Comparison of ENCODE assay signal across 28 cellular contexts in the genomic region with DNA sequence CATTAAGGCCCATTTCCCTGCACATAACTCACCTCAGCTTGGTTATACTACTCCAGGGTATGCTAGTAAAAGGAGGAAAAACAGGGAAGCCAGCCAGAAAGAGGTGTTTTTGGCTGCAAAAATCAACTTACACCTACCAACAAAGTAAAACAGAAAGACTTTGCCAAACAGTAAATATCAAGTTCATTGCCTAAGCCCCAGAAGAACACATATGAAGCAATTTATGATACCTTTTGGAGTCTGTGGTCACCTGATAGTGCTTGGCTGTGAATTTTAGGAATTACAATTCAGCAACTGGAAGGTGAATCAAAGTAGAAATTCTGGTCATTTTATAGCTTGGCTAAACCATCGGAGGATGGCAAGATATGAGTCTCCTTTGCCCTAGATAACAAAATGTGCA.
"Had no signal": no experiment of that assay in that cellular context is flagged by ENCODE, and none has a peak within 500 bp of the region (broad histone marks: within the 10 kb centered on the region; RNA-seq: fewer than 3 reads in every experiment).

No MANE protein-coding gene starts in this region.

- ATAC-seq: effector memory CD8-positive, alpha-beta T cell; esophagus mucosa; foreskin keratinocyte; gastrocnemius medialis; gastroesophageal sphincter; heart left ventricle; heart right ventricle had no signal

- H3K36me3 ChIP-seq: colonic mucosa, esophagus muscularis mucosa, esophagus squamous epithelium, gastrocnemius medialis, gastroesophageal sphincter, heart left ventricle, heart right ventricle had no signal

- FAIRE-seq: colon, endometrium, endothelial cell of umbilical vein, frontal cortex had no signal

- DNase-seq: colonic mucosa; cortex of kidney; dermis blood vessel endothelial cell; dorsolateral prefrontal cortex; effector CD4-positive, alpha-beta T cell; effector CD8-positive, alpha-beta T cell; effector memory CD4-positive, alpha-beta T cell; effector memory CD8-positive, alpha-beta T cell; endodermal cell; erythroblast; esophagus squamous epithelium; foreskin fibroblast; foreskin keratinocyte; foreskin melanocyte; gastrocnemius medialis; glutamatergic neuron; head of caudate nucleus; heart left ventricle; heart right ventricle had no signal

- H3K4me3 ChIP-seq: colonic mucosa, coronary artery, dorsolateral prefrontal cortex, esophagus muscularis mucosa, esophagus squamous epithelium, gastrocnemius medialis, gastroesophageal sphincter, heart left ventricle, heart right ventricle had no signal

- H3K27ac ChIP-seq: colonic mucosa, coronary artery, dorsolateral prefrontal cortex, epithelial cell of prostate, esophagus muscularis mucosa, esophagus squamous epithelium, foreskin keratinocyte, gastrocnemius medialis, gastroesophageal sphincter, heart left ventricle, heart right ventricle had no signal

- H3K9me3 ChIP-seq: colonic mucosa, esophagus muscularis mucosa, esophagus squamous epithelium, gastrocnemius medialis, gastroesophageal sphincter, heart left ventricle, heart right ventricle had no signal

- H3K4me1 ChIP-seq: colonic mucosa, esophagus squamous epithelium, foreskin keratinocyte, gastrocnemius medialis had no signal

- H3K27me3 ChIP-seq: colonic mucosa, dorsolateral prefrontal cortex, esophagus muscularis mucosa, esophagus squamous epithelium, gastrocnemius medialis, gastroesophageal sphincter, heart left ventricle, heart right ventricle had no signal
